Comparison of ENCODE assay signal across 18 cellular contexts in genomic region chr6:7196685-7197283, GRCh38.
DNase-seq lines count a peak whose midpoint lies in the region; ATAC-seq lines count a peak whose summit lies in the region.
"Had no signal": no experiment of that assay in that cellular context is flagged by ENCODE, and none has a peak within 500 bp of the region (broad histone marks: within the 10 kb centered on the region; RNA-seq: fewer than 3 reads in every experiment).

No MANE protein-coding gene starts in this region.

- H3K27ac Mint-ChIP-seq in memory B cell: peak overlapping the region; percentile 73

- no peak overlapping the region for H3K4me3 ChIP-seq in Jurkat, Clone E6-1 (ENCODE audit: low read length)
- H3K4me3 ChIP-seq in thymus (ENCODE audit: low read length): no peak overlapping the region

- WGBS in thymus: 81% methylated on average over 4 of the region's 4 CpGs

- H3K4me3 Mint-ChIP-seq in memory B cell: no peak overlapping the region

- H3K27me3 ChIP-seq in thymus (ENCODE audit: control insufficient read depth, insufficient read depth): no peaks in the 10 kb centered on the region

- H3K4me1 Mint-ChIP-seq in memory B cell: peaks cover 16% of the 10 kb centered on the region

- peak; percentile 40 for DNase-seq in Jurkat, Clone E6-1 (ENCODE audit: low read depth, low spot score)
- DNase-seq in OCI-M1 (lab: John Stamatoyannopoulos, UW) (peak; percentile 60), memory B cell (ENCODE audit: low spot score in 2 of 2) (no peak), superior temporal gyrus (ENCODE audit: extremely low spot score) (no peak)
- DNase-seq: Caco-2; DND-41; KBM-7; NCI-H1105 treated with DMSO at 0.1 percent for 48 hours; NCI-H2029 treated with DMSO at 0.1 percent for 48 hours; NCI-H345; NCI-H524; NCI-H774; NK-92 treated with Interleukin-12 subunit alpha and Interleukin-12 subunit beta, amount 100 ng/mL, for 24 hours had no signal

- no peaks in the 10 kb centered on the region for H3K9me3 Mint-ChIP-seq in memory B cell
- H3K9me3 Mint-ChIP-seq: CD4-positive, alpha-beta memory T cell had no signal

- H3K4me1 ChIP-seq in thymus (ENCODE audit: control insufficient read depth, insufficient read depth, low read length): peaks cover 14% of the 10 kb centered on the region

- peaks cover 17% of the 10 kb centered on the region for H3K36me3 Mint-ChIP-seq in memory B cell

- no peaks in the 10 kb centered on the region for H3K27me3 Mint-ChIP-seq in memory B cell
- H3K27me3 Mint-ChIP-seq: CD4-positive, alpha-beta memory T cell had no signal

- no peak for ATAC-seq in memory B cell (ENCODE audit: low read depth)
- no peak for ATAC-seq in GM21360 (IDR thresholded peaks at IDR 0.05; ENCODE audit: unreplicated experiment)
- no peak for ATAC-seq in GM21447 (IDR thresholded peaks at IDR 0.05; ENCODE audit: unreplicated experiment)
- ATAC-seq: Panc1 had no signal

- no peaks in the 10 kb centered on the region for H3K9me3 ChIP-seq in thymus (ENCODE audit: control insufficient read depth)
- H3K9me3 ChIP-seq: Caco-2 had no signal

- H3K36me3 ChIP-seq in thymus (ENCODE audit: control insufficient read depth, insufficient read depth): no peaks in the 10 kb centered on the region

- peak overlapping the region; percentile 64 for H3K27ac ChIP-seq in thymus (ENCODE audit: low read depth)

Comparison
In these comparisons a context has a peak if more than half of its experiments do, and no peak if none do; other contexts are left out.
1. DNase-seq: peak in Jurkat, Clone E6-1 (single experiment) and OCI-M1 (single experiment); none in memory B cell (0 of 2) and superior temporal gyrus (single experiment).